Comparison of ENCODE assay signal across 8 cellular contexts in the genomic region with DNA sequence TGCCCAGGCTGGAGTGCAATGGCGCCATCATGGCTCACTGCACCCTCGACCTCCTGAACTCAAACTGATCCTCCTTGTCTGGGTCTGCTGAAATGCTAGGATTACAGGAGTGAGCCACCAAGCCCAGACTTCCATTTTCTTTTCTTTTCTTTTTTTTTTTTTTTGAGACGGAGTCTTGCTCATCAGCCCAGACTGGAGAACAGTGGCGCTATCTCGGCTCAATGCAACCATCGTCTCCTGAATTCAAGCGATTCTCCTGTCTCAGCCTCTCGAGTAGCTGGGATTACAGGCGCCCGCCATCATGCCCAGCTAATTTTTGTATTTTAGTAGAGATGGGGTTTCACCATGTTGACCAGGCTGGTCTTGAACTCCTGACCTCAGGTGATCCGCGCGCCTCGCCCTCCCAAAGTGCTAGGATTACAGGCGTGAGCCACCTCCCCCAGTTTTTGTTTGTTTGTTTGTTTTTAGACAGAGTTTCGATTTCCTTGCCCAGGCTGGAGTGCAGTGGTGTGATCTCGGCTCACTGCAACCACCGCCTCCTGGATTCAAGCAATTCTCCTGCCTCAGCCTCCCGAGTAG. TPM values are rescaled to one million over a fixed set of nuclear protein-coding genes. Genes with fewer than 3 reads are reported as not detected.
DNase-seq lines count a peak whose midpoint lies in the region; ATAC-seq, FAIRE-seq and TF ChIP-seq lines count a peak whose summit lies in the region.
"Not testable (repeated sequence)": the region's sequence is repeated elsewhere in the genome, so short reads cannot be mapped to it uniquely, and the experiment has no call there.

No MANE protein-coding gene starts in this region.

- not testable (repeated sequence) for ATAC-seq in pancreas

- peaks cover 24 to 38% (median 31%) of the 10 kb centered on the region in 11 experiments for H4K20me1 ChIP-seq in BLaER1 treated with 17β-estradiol and CSF1 and Interleukin-3, amounts not matched to agents 10 nM and 100 nM
- peaks cover 20% of the 10 kb centered on the region for H4K20me1 ChIP-seq in SK-N-SH (ENCODE audit: insufficient read depth)

- FAIRE-seq in pancreas (lab: Jason Lieb, UNC): not testable (repeated sequence)

- peak overlapping the region; percentile 99 for H3K4me3 Mint-ChIP-seq in activated naive CD4-positive, alpha-beta T cell treated with anti-CD3 and anti-CD28 coated beads, Interleukin-2, amount 50 U/mL, for 24 hours

- TF ChIP-seq CTCF in HL-60 (IDR thresholded peaks at IDR 0.05; ENCODE audit: insufficient read depth, low read length); SK-N-SH (IDR thresholded peaks at IDR 0.05); pancreas (IDR thresholded peaks at IDR 0.05); tibial artery (IDR thresholded peaks at IDR 0.05): not testable (repeated sequence)

- peaks cover 17% of the 10 kb centered on the region for H3F3A ChIP-seq in SK-N-SH (replicated peaks; ENCODE audit: insufficient read depth)

- 80% methylated on average over 19 of the region's 19 CpGs for WGBS in SK-N-SH (ENCODE audit: low lambda C conversion rate)
- 52 to 58% methylated on average over 19 of the region's 19 CpGs for WGBS in pancreas, 2 donors

- not testable (repeated sequence) for H3K27me3 ChIP-seq in BLaER1 treated with 17β-estradiol and CSF1 and Interleukin-3, amounts not matched to agents 10 nM and 100 nM; HL-60 (ENCODE audit: insufficient read depth, poor library complexity, severe bottlenecking); SK-N-SH (ENCODE audit: insufficient read depth); effector memory CD4-positive, alpha-beta T cell (replicated peaks; ENCODE audit: control insufficient read depth, insufficient read depth, low read length, poor library complexity, severe bottlenecking); layer of hippocampus (ENCODE audit: control insufficient read depth, insufficient read depth, low read length); pancreas; tibial artery

- CTCF ChIA-PET in SK-N-SH (lab: Yijun Ruan, JAX): interaction anchor here (0.6 to 5.7 kb wide), 8 partner anchors 15 to 73 kb away, joined by 3 to 58 read pairs (median 24); a partner anchor contains a TSS

- H3K27me3 Mint-ChIP-seq in activated naive CD4-positive, alpha-beta T cell treated with anti-CD3 and anti-CD28 coated beads, Interleukin-2, amount 50 U/mL, for 24 hours: not testable (repeated sequence)

- not testable (repeated sequence) for H3K36me3 Mint-ChIP-seq in activated naive CD4-positive, alpha-beta T cell treated with anti-CD3 and anti-CD28 coated beads, Interleukin-2, amount 50 U/mL, for 24 hours

- not testable (repeated sequence) for DNase-seq in HL-60 (ENCODE audit: low read depth in 1 of 2, low spot score in 1 of 2); SK-N-SH; effector memory CD4-positive, alpha-beta T cell; tibial artery
- peak in 1 of 6 donors; percentile 42 for DNase-seq in pancreas

- H3K4me1 Mint-ChIP-seq in activated naive CD4-positive, alpha-beta T cell treated with anti-CD3 and anti-CD28 coated beads, Interleukin-2, amount 50 U/mL, for 24 hours: peaks cover 16% of the 10 kb centered on the region

- peaks cover 0 to 27% (median 0%) of the 10 kb centered on the region in 11 experiments; a peak in 4 of 22 replicates for H3K36me3 ChIP-seq in BLaER1 treated with 17β-estradiol and CSF1 and Interleukin-3, amounts not matched to agents 10 nM and 100 nM
- H3K36me3 ChIP-seq in SK-N-SH (replicated peaks in 1 of 2; ENCODE audit: control insufficient read depth in 1 of 2, insufficient read depth in 2 of 2, low read length in 1 of 2); effector memory CD4-positive, alpha-beta T cell (ENCODE audit: control insufficient read depth, insufficient read depth, low read length); pancreas; tibial artery: not testable (repeated sequence)

- peak overlapping the region; percentile 52; the same call in 1 of the 2 replicates for H2AFZ ChIP-seq in SK-N-SH (ENCODE audit: low read depth)

- H3K9me3 ChIP-seq in BLaER1 treated with 17β-estradiol and CSF1 and Interleukin-3, amounts not matched to agents 10 nM and 100 nM (replicated peaks in 1 of 11); SK-N-SH; effector memory CD4-positive, alpha-beta T cell (ENCODE audit: control insufficient read depth, low read length); pancreas; tibial artery: not testable (repeated sequence)

- intact Hi-C loops in pancreas (cut with DNase I): not testable (repeated sequence)
- intact Hi-C loops in tibial artery (cut with DNase I; ENCODE audit: low total_unique reads): loop anchor here (5.0 kb wide), 1 partner anchor 56 kb away; no protein-coding TSS in a partner anchor

- H3K9me2 ChIP-seq in SK-N-SH: not testable (repeated sequence)

- POLR2A ChIA-PET in SK-N-SH (lab: Yijun Ruan, JAX): not testable (repeated sequence)

- peaks cover 23 to 31% (median 27%) of the 10 kb centered on the region in 10 experiments for H3K4me1 ChIP-seq in BLaER1 treated with 17β-estradiol and CSF1 and Interleukin-3, amounts not matched to agents 10 nM and 100 nM
- peaks cover 4 to 11% of the 10 kb centered on the region in 2 experiments; a peak in 1 of 4 replicates for H3K4me1 ChIP-seq in SK-N-SH (ENCODE audit: control insufficient read depth in 1 of 2, insufficient read depth in 2 of 2, low read depth in 1 of 2, low read length in 1 of 2)
- H3K4me1 ChIP-seq in effector memory CD4-positive, alpha-beta T cell (ENCODE audit: control insufficient read depth, insufficient read depth, low read length, poor library complexity, severe bottlenecking); pancreas: not testable (repeated sequence)
- H3K4me1 ChIP-seq in tibial artery: peaks cover 0 to 19% (median 9%) of the 10 kb centered on the region in 4 donors

- peak overlapping the region in 8 of 11 experiments; percentile 1 to 68 (median 43); a peak in 11 of 22 replicates for H3K4me2 ChIP-seq in BLaER1 treated with 17β-estradiol and CSF1 and Interleukin-3, amounts not matched to agents 10 nM and 100 nM
- peak overlapping the region; percentile 29; the same call in 1 of the 2 replicates for H3K4me2 ChIP-seq in SK-N-SH

- H3K4me3 ChIP-seq in BLaER1 treated with 17β-estradiol and CSF1 and Interleukin-3, amounts not matched to agents 10 nM and 100 nM: peak overlapping the region in 2 of 10 experiments; percentile 23 to 38; a peak in 3 of 20 replicates
- H3K4me3 ChIP-seq in HL-60 (replicated peaks; ENCODE audit: insufficient read depth, low read length): peak overlapping the region; percentile 32
- peak overlapping the region in 1 of 2 experiments; percentile 23; a peak in 2 of 4 replicates for H3K4me3 ChIP-seq in SK-N-SH (ENCODE audit: low read depth in 2 of 2, low read length in 1 of 2)
- peak overlapping the region; percentile 23 for H3K4me3 ChIP-seq in effector memory CD4-positive, alpha-beta T cell (ENCODE audit: insufficient read depth, low read depth, low read length, poor library complexity, severe bottlenecking)
- not testable (repeated sequence) for H3K4me3 ChIP-seq in pancreas
- peak overlapping the region; percentile 7 to 94 for H3K4me3 ChIP-seq in tibial artery

- H3K27ac ChIP-seq in BLaER1 treated with 17β-estradiol and CSF1 and Interleukin-3, amounts not matched to agents 10 nM and 100 nM: peak overlapping the region in 10 of 11 experiments; percentile 64 to 86 (median 70); a peak in 19 of 22 replicates
- H3K27ac ChIP-seq in HL-60 (replicated peaks) (peak overlapping the region; percentile 79), SK-N-SH (ENCODE audit: low read depth in 2 of 2, low read length in 1 of 2) (peak overlapping the region; percentile 14 to 48; a peak in 2 of 4 replicates), layer of hippocampus (ENCODE audit: low read depth, low read length) (peak overlapping the region; percentile 87), pancreas (peak overlapping the region in 3 of 4 donors; percentile 20 to 55 (median 51)), tibial artery (peak overlapping the region in 1 of 2 donors; percentile 45)
- peak overlapping the region; percentile 65 for H3K27ac ChIP-seq in effector memory CD4-positive, alpha-beta T cell (ENCODE audit: insufficient read depth, low read length, poor library complexity, severe bottlenecking)

- H3K79me2 ChIP-seq in SK-N-SH (ENCODE audit: insufficient read depth): peaks cover 37% of the 10 kb centered on the region

- not testable (repeated sequence) for TF ChIP-seq EP300 in SK-N-SH (IDR thresholded peaks at IDR 0.05; ENCODE audit: borderline replicate concordance in 1 of 2, low read depth in 1 of 2, low read length in 1 of 2)

- peak overlapping the region in 9 of 11 experiments; percentile 46 to 72 (median 57); a peak in 14 of 22 replicates for H3K9ac ChIP-seq in BLaER1 treated with 17β-estradiol and CSF1 and Interleukin-3, amounts not matched to agents 10 nM and 100 nM
- H3K9ac ChIP-seq in SK-N-SH: peak overlapping the region; percentile 34; the same call in 1 of the 2 replicates

- not testable (repeated sequence) for TF ChIP-seq RAD21 in SK-N-SH (IDR thresholded peaks at IDR 0.05; ENCODE audit: low read length)

- H3K27ac Mint-ChIP-seq in activated naive CD4-positive, alpha-beta T cell treated with anti-CD3 and anti-CD28 coated beads, Interleukin-2, amount 50 U/mL, for 24 hours: peak overlapping the region; percentile 98

- not testable (repeated sequence) for H3K9me3 Mint-ChIP-seq in activated naive CD4-positive, alpha-beta T cell treated with anti-CD3 and anti-CD28 coated beads, Interleukin-2, amount 50 U/mL, for 24 hours

RNA-seq across cellular contexts. Expression of a gene that starts 1.1 kb away (rescaled TPM):
- polyA plus RNA-seq in SK-N-SH (2012; rRNA removed): 3.6 and 7.4 TPM in 2 replicates
- polyA plus RNA-seq in SK-N-SH (2012; cell fraction: cytosol; rRNA removed): 2.6 and 4.0 TPM in 2 replicates
- polyA plus RNA-seq in SK-N-SH (2012; cell fraction: nucleus; rRNA removed): 13.5 and 16.6 TPM in 2 replicates
- 10 to 100 TPM in 1 of 6 donors, 1 to 10 TPM in 5; 5.8 to 10.5 (median 9.3) TPM for total RNA-seq in pancreas
- polyA plus RNA-seq in pancreas: 10 to 100 TPM; 10.3 to 13.4 TPM

RNA-seq across cellular contexts. Expression of a gene that starts 20.4 kb away (rescaled TPM):
- polyA plus RNA-seq in SK-N-SH (2012; rRNA removed) (227 and 273 TPM in 2 replicates), pancreas (100 to 1,000 TPM; 198 to 218 TPM)
- 115 and 179 TPM in 2 replicates for polyA plus RNA-seq in SK-N-SH (2012; cell fraction: cytosol; rRNA removed)
- polyA plus RNA-seq in SK-N-SH (2012; cell fraction: nucleus; rRNA removed): 311 and 413 TPM in 2 replicates
- 100 to 1,000 TPM in 2 of 6 donors, 10 to 100 TPM in 4; 73.8 to 104 (median 87.9) TPM for total RNA-seq in pancreas

RNA-seq across cellular contexts. Expression of a gene that starts 34.7 kb away (rescaled TPM):
- 151 and 165 TPM in 2 replicates for polyA plus RNA-seq in SK-N-SH (2012; rRNA removed)
- polyA plus RNA-seq in SK-N-SH (2012; cell fraction: cytosol; rRNA removed): 73.1 and 118 TPM in 2 replicates
- polyA plus RNA-seq in SK-N-SH (2012; cell fraction: nucleus; rRNA removed): 148 TPM in 2 replicates
- total RNA-seq in pancreas: 10 to 100 TPM; 33.4 to 46.2 (median 41.9) TPM
- polyA plus RNA-seq in pancreas: 10 to 100 TPM; 48.7 to 66.9 TPM

RNA-seq across cellular contexts. Expression of a gene that starts 48.7 kb away (rescaled TPM):
- 2,690 and 3,026 TPM in 2 replicates for polyA plus RNA-seq in SK-N-SH (2012; rRNA removed)
- polyA plus RNA-seq in SK-N-SH (2012; cell fraction: cytosol; rRNA removed): 2,274 and 2,526 TPM in 2 replicates
- polyA plus RNA-seq in SK-N-SH (2012; cell fraction: nucleus; rRNA removed): 940 and 1,966 TPM in 2 replicates
- total RNA-seq in pancreas: 100 to 1,000 TPM; 522 to 838 (median 679) TPM
- 100 to 1,000 TPM; 402 to 680 TPM for polyA plus RNA-seq in pancreas
